In genomic region chr9:37239921-37240320, GRCh38 we compare ENCODE assay signal across 25 cellular contexts.
"Had no signal": no experiment of that assay in that cellular context is flagged by ENCODE, and none has a peak within 500 bp of the region (broad histone marks: within the 10 kb centered on the region; RNA-seq: fewer than 3 reads in every experiment).

No MANE protein-coding gene starts in this region.

- H3K27ac ChIP-seq: cardiac muscle cell, PC-9 had no signal

- H3K9me3 ChIP-seq: MG63 had no signal

- H3K4me3 ChIP-seq: cardiac muscle cell, MG63, PC-9 had no signal

- H3K27me3 Mint-ChIP-seq: activated B cell treated with CpG ODN at 0.5 μM for 24 hours; activated CD4-positive, alpha-beta T cell treated with anti-CD3 and anti-CD28 coated beads, Interleukin-2, amount 10 ng/mL, durations not matched to agents 24 days and 14 days; activated CD8-positive, alpha-beta memory T cell treated with anti-CD3 and anti-CD28 coated beads, Interleukin-2, amount 10 ng/mL, durations not matched to agents 7 days and 5 days; activated naive CD8-positive, alpha-beta T cell; brain; T-cell had no signal

- H3K27me3 ChIP-seq: cardiac muscle cell, MG63 had no signal

- DNase-seq: activated B cell treated with CpG ODN at 0.5 μM for 24 hours; activated CD4-positive, alpha-beta T cell treated with anti-CD3 and anti-CD28 coated beads for 1 hour; activated CD4-positive, alpha-beta T cell treated with anti-CD3 and anti-CD28 coated beads, Interleukin-2, amount 10 ng/mL, durations not matched to agents 24 days and 14 days; activated CD4-positive, alpha-beta T cell treated with anti-CD3 and anti-CD28 coated beads, Interleukin-2, amount 50 U/mL, for 48 hours; activated CD8-positive, alpha-beta memory T cell treated with anti-CD3 and anti-CD28 coated beads, Interleukin-2, amount 10 ng/mL, durations not matched to agents 7 days and 5 days; activated gamma-delta T cell; activated naive CD4-positive, alpha-beta T cell treated with anti-CD3 and anti-CD28 coated beads for 36 hours; activated T-cell treated with anti-CD3 and anti-CD28 coated beads, Interleukin-2, amount 50 U/mL, for 4 hours; amygdala; MG63; NCI-H1092 treated with DMSO at 0.1 percent for 48 hours; NCI-H1436; NCI-H1694 treated with DMSO at 0.1 percent for 48 hours; NCI-H2029 treated with DMSO at 0.1 percent for 48 hours; NCI-H345; NCI-H510A; NCI-H526 treated with DMSO at 0.1 percent for 48 hours; PC-9; SHP77 treated with DMSO at 0.1 percent for 48 hours; T-cell; T-helper 2 cell; T1000 had no signal

- ATAC-seq: activated CD8-positive, alpha-beta memory T cell treated with anti-CD3 and anti-CD28 coated beads, Interleukin-2, amount 10 ng/mL, durations not matched to agents 7 days and 5 days; activated T-cell treated with anti-CD3 and anti-CD28 coated beads, Interleukin-2, amount 50 U/mL, for 4 hours; T-cell had no signal

- H3K27ac Mint-ChIP-seq: activated B cell treated with CpG ODN at 0.5 μM for 24 hours; activated CD4-positive, alpha-beta T cell treated with anti-CD3 and anti-CD28 coated beads, Interleukin-2, amount 10 ng/mL, durations not matched to agents 24 days and 14 days; activated CD8-positive, alpha-beta memory T cell treated with anti-CD3 and anti-CD28 coated beads, Interleukin-2, amount 10 ng/mL, durations not matched to agents 7 days and 5 days; activated naive CD4-positive, alpha-beta T cell treated with anti-CD3 and anti-CD28 coated beads for 36 hours; activated naive CD8-positive, alpha-beta T cell; brain; T-cell had no signal

- H2AFZ ChIP-seq: PC-9 had no signal

- H3K36me3 ChIP-seq: cardiac muscle cell, MG63 had no signal

- H3K4me2 ChIP-seq: PC-9 had no signal

- H3K4me3 Mint-ChIP-seq: activated B cell treated with CpG ODN at 0.5 μM for 24 hours; activated CD4-positive, alpha-beta T cell treated with anti-CD3 and anti-CD28 coated beads, Interleukin-2, amount 10 ng/mL, durations not matched to agents 24 days and 14 days; activated CD8-positive, alpha-beta memory T cell treated with anti-CD3 and anti-CD28 coated beads, Interleukin-2, amount 10 ng/mL, durations not matched to agents 7 days and 5 days; activated naive CD4-positive, alpha-beta T cell treated with anti-CD3 and anti-CD28 coated beads for 36 hours; activated naive CD8-positive, alpha-beta T cell; activated T-cell treated with anti-CD3 and anti-CD28 coated beads, Interleukin-2, amount 50 U/mL, for 4 hours; brain; T-cell had no signal

- H3K9me3 Mint-ChIP-seq: activated B cell treated with CpG ODN at 0.5 μM for 24 hours; activated CD4-positive, alpha-beta T cell treated with anti-CD3 and anti-CD28 coated beads, Interleukin-2, amount 10 ng/mL, durations not matched to agents 24 days and 14 days; activated naive CD4-positive, alpha-beta T cell treated with anti-CD3 and anti-CD28 coated beads for 36 hours; activated T-cell treated with anti-CD3 and anti-CD28 coated beads, Interleukin-2, amount 50 U/mL, for 4 hours; brain; T-cell had no signal

- H3K4me1 Mint-ChIP-seq: activated CD8-positive, alpha-beta memory T cell treated with anti-CD3 and anti-CD28 coated beads, Interleukin-2, amount 10 ng/mL, durations not matched to agents 7 days and 5 days had no signal
